22 cellular contexts compared by ENCODE assay signal in the genomic region with DNA sequence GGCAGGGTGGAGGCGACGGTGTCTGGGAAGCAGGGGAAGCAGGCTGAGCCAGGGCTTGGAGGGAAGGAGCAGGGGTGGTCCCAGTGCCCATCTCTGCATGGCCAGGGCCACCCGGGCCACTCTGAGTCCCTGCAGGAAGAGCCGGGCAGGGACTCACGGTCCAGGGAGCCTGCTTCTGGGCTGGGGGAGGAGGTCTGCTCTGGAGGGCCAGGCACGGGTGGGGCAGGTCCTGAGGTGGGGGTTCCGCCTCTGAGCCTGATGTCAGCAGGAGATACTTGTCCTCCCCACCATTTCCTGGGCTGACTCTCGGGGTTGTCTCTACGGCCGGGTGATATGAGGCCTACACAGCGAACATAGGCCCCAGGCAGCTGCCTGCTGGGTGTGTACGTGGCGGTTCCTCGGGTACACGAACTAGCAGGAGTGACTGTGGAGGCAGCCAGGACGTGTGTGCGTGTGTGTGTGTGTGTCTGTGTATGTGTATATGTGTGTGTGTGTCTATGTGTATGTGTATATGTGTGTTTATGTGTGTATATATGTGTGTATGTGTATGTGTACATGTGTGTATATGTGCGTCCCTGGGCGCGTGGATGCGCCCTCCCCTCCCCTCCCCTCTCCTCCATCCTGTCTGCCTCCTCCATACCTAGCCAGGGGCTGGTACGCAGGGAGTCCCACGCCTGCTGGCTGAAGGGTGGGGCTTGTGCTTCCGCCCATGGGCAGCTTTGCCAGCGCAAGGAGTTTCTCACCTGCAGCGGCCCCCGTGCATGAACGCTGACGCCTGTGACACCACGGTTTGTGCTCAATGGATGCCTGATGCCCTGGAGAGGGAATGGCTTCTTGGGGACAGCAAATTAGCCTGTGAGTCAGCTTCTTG.
"Had no signal": no experiment of that assay in that cellular context is flagged by ENCODE, and none has a peak within 500 bp of the region (broad histone marks: within the 10 kb centered on the region; RNA-seq: fewer than 3 reads in every experiment).

No MANE protein-coding gene starts in this region.

- H3K4me3 Mint-ChIP-seq: activated CD4-positive, alpha-beta T cell treated with anti-CD3 and anti-CD28 coated beads, Interleukin-2, amount 10 ng/mL, durations not matched to agents 24 days and 14 days; naive thymus-derived CD4-positive, alpha-beta T cell; T-helper 2 cell treated with Interferon-gamma antibody and Interleukin-4, amounts not matched to agents 5 μg/mL and 100 μg/mL, for 36 hours had no signal

- H3K4me1 ChIP-seq: gastrocnemius medialis, heart left ventricle, suprapubic skin, transverse colon, uterus had no signal

- H3K27ac ChIP-seq: gastrocnemius medialis, heart left ventricle, suprapubic skin, transverse colon, uterus had no signal

- H3K4me3 ChIP-seq: gastrocnemius medialis, heart left ventricle, suprapubic skin, transverse colon, uterus had no signal

- H3K9me3 ChIP-seq: gastrocnemius medialis, uterus had no signal

- DNase-seq: activated CD4-positive, alpha-beta T cell treated with anti-CD3 and anti-CD28 coated beads, Interleukin-2, amount 10 ng/mL, durations not matched to agents 24 days and 14 days; activated CD8-positive, alpha-beta memory T cell treated with anti-CD3 and anti-CD28 coated beads, Interleukin-2, amount 50 U/mL, for 4 hours; activated gamma-delta T cell treated with Interleukin-2 at 50 U/mL for 16 hours; activated T-cell treated with anti-CD3 and anti-CD28 coated beads, Interleukin-2, amount 50 U/mL, for 48 hours; amniotic stem cell; effector CD4-positive, alpha-beta T cell; gastrocnemius medialis; heart left ventricle; left cardiac atrium; mesendoderm; naive thymus-derived CD4-positive, alpha-beta T cell; nucleus accumbens; retina; stimulated activated CD4-positive, alpha-beta T cell treated with anti-CD3 and anti-CD28 coated beads, Interleukin-12 subunit alpha, Interleukin-12 subunit beta, amount 100 ng/mL, for 4 hours; stimulated activated CD4-positive, alpha-beta T cell treated with anti-CD3 and anti-CD28 coated beads, Interleukin-1b, Interleukin-23, amount 100 ng/mL, for 48 hours; stimulated activated CD8-positive, alpha-beta memory T cell treated with anti-CD3 and anti-CD28 coated beads, Interleukin-4, amount 100 ng/mL, for 48 hours; stimulated activated naive CD4-positive, alpha-beta T cell treated with Interleukin-2 at 50 U/mL for 16 hours; transverse colon; uterus had no signal

- H3K27me3 ChIP-seq: gastrocnemius medialis, heart left ventricle, suprapubic skin, transverse colon, uterus had no signal

- H3K36me3 ChIP-seq: gastrocnemius medialis, heart left ventricle, transverse colon, uterus had no signal

- H3K9me3 Mint-ChIP-seq: activated CD4-positive, alpha-beta T cell treated with anti-CD3 and anti-CD28 coated beads, Interleukin-2, amount 10 ng/mL, durations not matched to agents 24 days and 14 days; activated naive CD4-positive, alpha-beta T cell treated with anti-CD3 and anti-CD28 coated beads, Interleukin-2, amount 50 U/mL, for 72 hours had no signal

- H3K4me1 Mint-ChIP-seq: activated CD4-positive, alpha-beta T cell treated with anti-CD3 and anti-CD28 coated beads, Interleukin-2, amount 10 ng/mL, durations not matched to agents 24 days and 14 days; naive thymus-derived CD4-positive, alpha-beta T cell had no signal

- H3K27ac Mint-ChIP-seq: activated CD4-positive, alpha-beta T cell treated with anti-CD3 and anti-CD28 coated beads, Interleukin-2, amount 10 ng/mL, durations not matched to agents 24 days and 14 days; naive thymus-derived CD4-positive, alpha-beta T cell; T-helper 2 cell treated with Interferon-gamma antibody and Interleukin-4, amounts not matched to agents 5 μg/mL and 100 μg/mL, for 36 hours had no signal

- H3K27me3 Mint-ChIP-seq: activated CD4-positive, alpha-beta T cell treated with anti-CD3 and anti-CD28 coated beads, Interleukin-2, amount 10 ng/mL, durations not matched to agents 24 days and 14 days; naive thymus-derived CD4-positive, alpha-beta T cell had no signal
